Comparison of ENCODE assay signal across 8 cellular contexts in genomic region chr19:2086695-2087620, GRCh38. TPM values are rescaled to one million over a fixed set of nuclear protein-coding genes. Genes with fewer than 3 reads are reported as not detected.
DNase-seq lines count a peak whose midpoint lies in the region; ATAC-seq and TF ChIP-seq lines count a peak whose summit lies in the region.
"Not testable (repeated sequence)": the region's sequence is repeated elsewhere in the genome, so short reads cannot be mapped to it uniquely, and the experiment has no call there.

No MANE protein-coding gene starts in this region.

- not testable (repeated sequence) for TF ChIP-seq CTCF in GM12865 (IDR thresholded peaks at IDR 0.05; ENCODE audit: insufficient read depth, low read depth, low read length, missing control alignments); OCI-LY1 (IDR thresholded peaks at IDR 0.05; ENCODE audit: low read length); breast epithelium (IDR thresholded peaks at IDR 0.05); left ventricle myocardium inferior (IDR thresholded peaks at IDR 0.05; ENCODE audit: borderline replicate concordance); neutrophil (IDR thresholded peaks at IDR 0.05); vagina (IDR thresholded peaks at IDR 0.05)

- intact Hi-C loops in breast epithelium (cut with DNase I; ENCODE audit: low total_unique reads); left ventricle myocardium inferior (cut with micrococcal nuclease); vagina (cut with DNase I): not testable (repeated sequence)

- H3K4me2 ChIP-seq in OCI-LY1 (ENCODE audit: low read length) = peak overlapping the region; percentile 37; the same call in 1 of the 2 replicates

- peaks cover 59% of the 10 kb centered on the region for H3K4me1 Mint-ChIP-seq in activated CD4-positive, alpha-beta T cell treated with anti-CD3 and anti-CD28 coated beads, Interleukin-2, amount 10 ng/mL, durations not matched to agents 7 days and 5 days

- peak overlapping the region; percentile 97 for H3K4me3 ChIP-seq in GM12865 (ENCODE audit: low read depth, low read length)
- not testable (repeated sequence) for H3K4me3 ChIP-seq in OCI-LY1 (ENCODE audit: low read depth, low read length, poor library complexity, severe bottlenecking); breast epithelium; left ventricle myocardium inferior; vagina
- H3K4me3 ChIP-seq in neutrophil (ENCODE audit: low read depth in 1 of 2, low read length in 1 of 2) = peak overlapping the region; percentile 98 to 100

- POLR2A ChIA-PET in activated CD4-positive, alpha-beta T cell treated with anti-CD3 and anti-CD28 coated beads, Interleukin-2, amount 10 ng/mL, durations not matched to agents 7 days and 5 days (lab: Charles Lee) = interaction anchor here (0.6 kb wide), 1 partner anchor 8 kb away, joined by 3 read pairs; no protein-coding TSS in a partner anchor

- H3K9me3 ChIP-seq in OCI-LY1 (ENCODE audit: low read length); breast epithelium; left ventricle myocardium inferior (replicated peaks); neutrophil; vagina: not testable (repeated sequence)

- H4K20me1 ChIP-seq in OCI-LY1 (ENCODE audit: insufficient read depth, low read length) = not testable (repeated sequence)

- H3K27ac Mint-ChIP-seq in activated CD4-positive, alpha-beta T cell treated with anti-CD3 and anti-CD28 coated beads, Interleukin-2, amount 10 ng/mL, durations not matched to agents 7 days and 5 days = peak overlapping the region; percentile 93

- H3K9me3 Mint-ChIP-seq in activated CD4-positive, alpha-beta T cell treated with anti-CD3 and anti-CD28 coated beads, Interleukin-2, amount 10 ng/mL, durations not matched to agents 7 days and 5 days = not testable (repeated sequence)

- TF ChIP-seq POLR2A in breast epithelium (IDR thresholded peaks at IDR 0.05); vagina (IDR thresholded peaks at IDR 0.05): not testable (repeated sequence)

- H3K4me1 ChIP-seq in OCI-LY1 (ENCODE audit: insufficient read depth, low read length, severe bottlenecking) = peaks cover 87% of the 10 kb centered on the region
- peaks cover 0 to 16% of the 10 kb centered on the region in 2 donors for H3K4me1 ChIP-seq in breast epithelium
- peaks cover 61% of the 10 kb centered on the region for H3K4me1 ChIP-seq in left ventricle myocardium inferior
- peaks cover 82 to 88% of the 10 kb centered on the region in 2 experiments for H3K4me1 ChIP-seq in neutrophil (ENCODE audit: control insufficient read depth in 1 of 2, insufficient read depth in 1 of 2, low read depth in 1 of 2, low read length in 1 of 2)
- H3K4me1 ChIP-seq in vagina = peaks cover 91% of the 10 kb centered on the region

- not testable (repeated sequence) for H3K27me3 ChIP-seq in OCI-LY1 (ENCODE audit: insufficient read depth, low read length); breast epithelium; left ventricle myocardium inferior (ENCODE audit: low read depth); neutrophil; vagina

- H2AFZ ChIP-seq in OCI-LY1 (ENCODE audit: low read length) = not testable (repeated sequence)

- CTCF ChIA-PET in activated CD4-positive, alpha-beta T cell treated with anti-CD3 and anti-CD28 coated beads, Interleukin-2, amount 10 ng/mL, durations not matched to agents 7 days and 5 days (lab: Charles Lee) = interaction anchor here (0.6 to 5.6 kb wide), 5 partner anchors 7 to 153 kb away, joined by 3 to 33 read pairs (median 3); partner anchors contain the start of genes IZUMO4 and MOB3A

- peaks cover 70% of the 10 kb centered on the region for H3K36me3 Mint-ChIP-seq in activated CD4-positive, alpha-beta T cell treated with anti-CD3 and anti-CD28 coated beads, Interleukin-2, amount 10 ng/mL, durations not matched to agents 7 days and 5 days (ENCODE audit: low read depth)

- peak overlapping the region; percentile 33; the same call in 1 of the 2 replicates for H3K9ac ChIP-seq in OCI-LY1 (ENCODE audit: low read length)

- not testable (repeated sequence) for H3K36me3 ChIP-seq in OCI-LY1 (ENCODE audit: insufficient read depth, low read length); breast epithelium
- H3K36me3 ChIP-seq in left ventricle myocardium inferior (peaks cover 13% of the 10 kb centered on the region), neutrophil (peaks cover 29% of the 10 kb centered on the region), vagina (peaks cover 0 to 11% of the 10 kb centered on the region in 2 donors)

- H3K9me2 ChIP-seq in OCI-LY1 (ENCODE audit: low read depth, low read length) = not testable (repeated sequence)

- not testable (repeated sequence) for H3K79me2 ChIP-seq in OCI-LY1 (ENCODE audit: insufficient read depth, low read length)

- H3K27ac ChIP-seq in OCI-LY1 (ENCODE audit: low read depth, low read length, poor library complexity, severe bottlenecking) (peak overlapping the region; percentile 98), breast epithelium (peak overlapping the region; percentile 25 to 68), left ventricle myocardium inferior (replicated peaks) (peak overlapping the region; percentile 9), neutrophil (peak overlapping the region; percentile 100), vagina (peak overlapping the region; percentile 72)

- H3K27me3 Mint-ChIP-seq in activated CD4-positive, alpha-beta T cell treated with anti-CD3 and anti-CD28 coated beads, Interleukin-2, amount 10 ng/mL, durations not matched to agents 7 days and 5 days = not testable (repeated sequence)

- peak; percentile 86 for DNase-seq in GM12865 (ENCODE audit: low read depth)
- peak; percentile 27 for DNase-seq in activated CD4-positive, alpha-beta T cell treated with anti-CD3 and anti-CD28 coated beads, Interleukin-2, amount 10 ng/mL, durations not matched to agents 7 days and 5 days
- not testable (repeated sequence) for DNase-seq in breast epithelium (ENCODE audit: low spot score in 2 of 2); left ventricle myocardium inferior; vagina (ENCODE audit: extremely low spot score in 2 of 2)

- ATAC-seq in HG03354 (IDR thresholded peaks at IDR 0.05; ENCODE audit: poor library complexity, severe bottlenecking, unreplicated experiment) = peak; percentile 21

- H3F3A ChIP-seq in OCI-LY1 (ENCODE audit: insufficient read depth, low read length) = not testable (repeated sequence)

- H3K4me3 Mint-ChIP-seq in activated CD4-positive, alpha-beta T cell treated with anti-CD3 and anti-CD28 coated beads, Interleukin-2, amount 10 ng/mL, durations not matched to agents 7 days and 5 days = peak overlapping the region; percentile 56

RNA-seq across cellular contexts. Expression of gene MOB3A, which starts 9.2 kb away (rescaled TPM):
- 100 to 1,000 TPM; 217 to 239 TPM for total RNA-seq in activated CD4-positive, alpha-beta T cell treated with anti-CD3 and anti-CD28 coated beads, Interleukin-2, amount 10 ng/mL, durations not matched to agents 7 days and 5 days
- total RNA-seq in breast epithelium (10 to 100 TPM; 18.3 to 45.8 (median 29.2) TPM), left ventricle myocardium inferior (16.1 TPM), vagina (50.6 TPM)

RNA-seq across cellular contexts. Expression of gene IZUMO4, which starts 9.8 kb away (rescaled TPM):
- 1 to 10 TPM; 7.5 to 9.9 TPM for total RNA-seq in activated CD4-positive, alpha-beta T cell treated with anti-CD3 and anti-CD28 coated beads, Interleukin-2, amount 10 ng/mL, durations not matched to agents 7 days and 5 days
- total RNA-seq in breast epithelium = 10 to 100 TPM in 1 of 3 donors, 1 to 10 TPM in 2; 3.6 to 12.8 (median 3.7) TPM
- 2.8 TPM for total RNA-seq in left ventricle myocardium inferior
- 7.9 TPM for total RNA-seq in vagina

RNA-seq across cellular contexts. Expression of gene MKNK2, which starts 35.9 kb away (rescaled TPM):
- 100 to 1,000 TPM; 198 to 228 TPM for total RNA-seq in activated CD4-positive, alpha-beta T cell treated with anti-CD3 and anti-CD28 coated beads, Interleukin-2, amount 10 ng/mL, durations not matched to agents 7 days and 5 days
- total RNA-seq in breast epithelium (100 to 1,000 TPM in 1 of 3 donors, 10 to 100 TPM in 2; 94.7 to 170 (median 97.0) TPM), left ventricle myocardium inferior (200 TPM), vagina (185 TPM)

Comparison
In these comparisons a context has a peak if more than half of its experiments do, and no peak if none do; other contexts are left out.
1. H3K27ac ChIP-seq: peak in every context shown above with its lines; median percentile 100 in neutrophil; 98 in OCI-LY1; 72 in vagina; 46 in breast epithelium; 9 in left ventricle myocardium inferior.